ENCODE assay signal across 9 cellular contexts in the genomic region with DNA sequence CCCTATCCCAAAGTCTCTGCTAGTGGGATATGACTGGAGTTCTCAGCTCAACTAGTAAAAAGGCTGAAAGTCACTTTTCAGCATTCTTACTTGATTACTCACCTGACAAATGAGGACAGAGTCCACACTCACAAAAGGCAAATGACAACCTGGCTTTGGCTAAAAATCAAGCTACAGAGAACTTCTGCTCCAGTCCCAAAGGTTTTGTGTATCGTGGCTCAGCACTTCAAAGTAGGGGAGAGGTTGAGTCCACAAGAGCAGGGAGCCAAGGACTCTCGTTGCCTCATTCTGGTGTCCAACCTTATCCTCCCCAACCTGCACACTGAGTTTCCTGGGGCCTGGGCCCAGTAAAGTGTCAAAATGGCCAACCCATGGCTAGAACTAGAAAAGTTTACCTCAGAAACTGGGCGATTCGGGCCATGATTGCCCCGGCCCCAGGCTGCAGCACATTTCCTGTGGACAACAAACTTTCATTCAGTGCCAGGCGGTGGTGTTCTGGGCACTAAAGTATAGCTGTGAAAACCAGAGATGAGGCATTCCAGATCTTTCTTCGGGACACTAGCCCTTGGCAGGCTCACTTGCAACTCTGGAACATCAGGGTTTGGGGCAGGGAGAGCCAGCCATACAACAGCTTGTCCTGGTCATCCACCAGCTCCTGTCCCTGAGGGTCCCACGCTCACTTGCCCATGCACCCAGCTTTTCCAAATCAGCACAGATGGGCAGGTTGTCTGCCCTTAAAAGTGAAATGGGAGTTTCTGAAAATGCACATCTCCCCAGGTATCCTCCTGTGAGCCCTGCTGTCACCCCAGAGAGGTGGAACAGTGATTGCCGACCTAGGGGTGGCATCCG. TPM values are rescaled to one million over a fixed set of nuclear protein-coding genes. Genes with fewer than 3 reads are reported as not detected.
DNase-seq lines count a peak whose midpoint lies in the region; ATAC-seq and TF ChIP-seq lines count a peak whose summit lies in the region.
"Had no signal": no experiment of that assay in that cellular context is flagged by ENCODE, and none has a peak within 500 bp of the region (broad histone marks: within the 10 kb centered on the region; RNA-seq: fewer than 3 reads in every experiment).

No MANE protein-coding gene starts in this region.

- DNase-seq in HT-29 (ENCODE audit: low spot score), result peak; percentile 86
- DNase-seq in WTC11 (ENCODE audit: low spot score), result no peak
- DNase-seq in left lobe of liver (ENCODE audit: low spot score), result peak; percentile 92
- DNase-seq in renal cortical epithelial cell (ENCODE audit: low read depth), result peak; percentile 73
- DNase-seq in NCI-H146 treated with DMSO at 0.1 percent for 48 hours (lab: John Stamatoyannopoulos, UW; ENCODE audit: unreplicated experiment), result no peak
- no peak for DNase-seq in NK-92 treated with Interleukin-12 subunit alpha and Interleukin-12 subunit beta, amount 100 ng/mL, for 24 hours (lab: John Stamatoyannopoulos, UW)
- no peak for DNase-seq in pons (ENCODE audit: low spot score)
- DNase-seq: activated T-cell treated with anti-CD3 and anti-CD28 coated beads for 4 hours, DMS53 had no signal

- ATAC-seq in WTC11 (no peak), left lobe of liver (peak; percentile 48)

- CTCF ChIA-PET in WTC11 (lab: Charles Lee), result interaction anchor here (0.6 kb wide), 1 partner anchor 137 kb away, joined by 7 read pairs; no protein-coding TSS in a partner anchor

- no peak for TF ChIP-seq CTCF in WTC11 (IDR thresholded peaks at IDR 0.05)

- POLR2A ChIA-PET in WTC11 (lab: Charles Lee), result no interaction called here

- peaks cover 25% of the 10 kb centered on the region for H3K4me1 Mint-ChIP-seq in WTC11

- no peaks in the 10 kb centered on the region for H3K9me3 Mint-ChIP-seq in WTC11

- H3K27me3 Mint-ChIP-seq in WTC11 (ENCODE audit: low read depth), result no peaks in the 10 kb centered on the region

- H3K4me3 Mint-ChIP-seq in WTC11, result no peak overlapping the region

- H3K27ac Mint-ChIP-seq in WTC11, result no peak overlapping the region; the same call in 1 of the 2 replicates

- peaks cover 31% of the 10 kb centered on the region for H3K36me3 Mint-ChIP-seq in WTC11

TF ChIP-seq in WTC11, 78 proteins besides CTCF, POLR2A, EP300 and RAD21:
- TF ChIP-seq GABPB1 (CRISPR knock-in tag; IDR thresholded peaks at IDR 0.05) (peak; percentile 66; the same call in 1 of the 2 replicates), FOXP1 (CRISPR knock-in tag; IDR thresholded peaks at IDR 0.05; ENCODE audit: borderline replicate concordance) (no peak)

RNA-seq across cellular contexts. Expression of gene ACAA1, which starts 3.1 kb away (rescaled TPM):
- 71.9 and 84.7 TPM in 2 replicates for total RNA-seq in HT-29 (2014; rRNA removed; shearing (Covaris generic))
- total RNA-seq in WTC11 (2021) (34.4 to 46.5 TPM (median 39.0 TPM) in 3 replicates), left lobe of liver (479 TPM), renal cortical epithelial cell (22.7 and 55.0 TPM in 2 replicates)

RNA-seq across cellular contexts. Expression of gene MYD88, which starts 4.7 kb away (rescaled TPM):
- total RNA-seq in HT-29 (2014; rRNA removed; shearing (Covaris generic)), result 5.5 and 11.9 TPM in 2 replicates
- total RNA-seq in WTC11 (2021) (18.1 to 19.2 TPM (median 19.2 TPM) in 3 replicates), left lobe of liver (37.5 TPM), renal cortical epithelial cell (22.7 and 28.7 TPM in 2 replicates)

RNA-seq across cellular contexts. Expression of gene OXSR1, which starts 31.6 kb away (rescaled TPM):
- total RNA-seq in HT-29 (2014; rRNA removed; shearing (Covaris generic)), result 11.8 and 12.9 TPM in 2 replicates
- total RNA-seq in WTC11 (2021) (49.4 to 52.4 TPM (median 50.6 TPM) in 3 replicates), left lobe of liver (12.1 TPM), renal cortical epithelial cell (66.0 and 73.8 TPM in 2 replicates)

Comparison
In these comparisons a context has a peak if more than half of its experiments do, and no peak if none do; other contexts are left out.
1. DNase-seq: peak in HT-29 (single experiment), left lobe of liver (single experiment) and renal cortical epithelial cell (single experiment); none in WTC11 (single experiment), NCI-H146 treated with DMSO at 0.1 percent for 48 hours (single experiment), NK-92 treated with Interleukin-12 subunit alpha and Interleukin-12 subunit beta, amount 100 ng/mL, for 24 hours (single experiment) and pons (single experiment).